8 cellular contexts compared by ENCODE assay signal in genomic region chr20:35091808-35092523, GRCh38.
DNase-seq lines count a peak whose midpoint lies in the region; ATAC-seq and TF ChIP-seq lines count a peak whose summit lies in the region.

No MANE protein-coding gene starts in this region.

- H3K4me1 ChIP-seq in RWPE2 (ENCODE audit: insufficient read depth, poor library complexity, severe bottlenecking) (peaks cover 35% of the 10 kb centered on the region), muscle layer of colon (ENCODE audit: insufficient read depth, low read length) (peaks cover 28% of the 10 kb centered on the region)

- H3K4me1 Mint-ChIP-seq in activated T-cell treated with anti-CD3 and anti-CD28 coated beads, Interleukin-2, amount 50 U/mL, for 24 hours (ENCODE audit: low read depth) = peaks cover 63% of the 10 kb centered on the region
- H3K4me1 Mint-ChIP-seq in effector memory CD8-positive, alpha-beta T cell (ENCODE audit: low read depth in 2 of 2) = peaks cover 32 to 44% of the 10 kb centered on the region in 2 donors

- H3K27ac Mint-ChIP-seq in activated T-cell treated with anti-CD3 and anti-CD28 coated beads, Interleukin-2, amount 50 U/mL, for 24 hours = peak overlapping the region; percentile 100
- peak overlapping the region; percentile 88 to 90 for H3K27ac Mint-ChIP-seq in effector memory CD8-positive, alpha-beta T cell

- no peak for TF ChIP-seq CTCF in RWPE2 (IDR thresholded peaks at IDR 0.05; ENCODE audit: poor library complexity, severe bottlenecking)

- H3K36me3 ChIP-seq in RWPE2 (ENCODE audit: low read depth) (peaks cover 20% of the 10 kb centered on the region), muscle layer of colon (ENCODE audit: insufficient read depth, low read length) (no peaks in the 10 kb centered on the region)

- peak overlapping the region; percentile 76 for H3K27ac ChIP-seq in RWPE2 (ENCODE audit: poor library complexity, severe bottlenecking)
- peak overlapping the region; percentile 94 for H3K27ac ChIP-seq in muscle layer of colon (ENCODE audit: low read depth, low read length)

- H3K4me3 Mint-ChIP-seq in activated T-cell treated with anti-CD3 and anti-CD28 coated beads, Interleukin-2, amount 50 U/mL, for 24 hours = peak overlapping the region; percentile 84
- H3K4me3 Mint-ChIP-seq in effector memory CD8-positive, alpha-beta T cell = peak overlapping the region; percentile 86 to 90

- no peaks in the 10 kb centered on the region for H3K27me3 Mint-ChIP-seq in activated T-cell treated with anti-CD3 and anti-CD28 coated beads, Interleukin-2, amount 50 U/mL, for 24 hours
- H3K27me3 Mint-ChIP-seq in effector memory CD8-positive, alpha-beta T cell = no peaks in the 10 kb centered on the region

- ATAC-seq in HG02885 (IDR thresholded peaks at IDR 0.05; ENCODE audit: poor library complexity, unreplicated experiment) = peak; percentile 28
- ATAC-seq in RWPE2 (ENCODE audit: low read depth) = peak; percentile 46
- peak; percentile 16 for ATAC-seq in effector memory CD8-positive, alpha-beta T cell (replicated peaks)

- H3K9ac ChIP-seq in muscle layer of colon (ENCODE audit: low read length) = peak overlapping the region; percentile 88

- peaks cover 31% of the 10 kb centered on the region for H3K36me3 Mint-ChIP-seq in activated T-cell treated with anti-CD3 and anti-CD28 coated beads, Interleukin-2, amount 50 U/mL, for 24 hours (ENCODE audit: low read depth)
- H3K36me3 Mint-ChIP-seq in effector memory CD8-positive, alpha-beta T cell (ENCODE audit: insufficient read depth) = peaks cover 30% of the 10 kb centered on the region

- DNase-seq in activated T-cell treated with anti-CD3 and anti-CD28 coated beads, Interleukin-2, amount 50 U/mL, for 24 hours = no peak
- DNase-seq in activated T-cell treated with anti-CD3 and anti-CD28 coated beads, Interleukin-2, amount 50 U/mL, for 48 hours = no peak
- DNase-seq in RWPE2 (ENCODE audit: low spot score) (no peak), ecto neural progenitor cell (ENCODE audit: low spot score) (no peak), T1000 (lab: John Stamatoyannopoulos, UW) (no peak)
- no peak for DNase-seq in effector memory CD8-positive, alpha-beta T cell

- H3K9me3 Mint-ChIP-seq in activated T-cell treated with anti-CD3 and anti-CD28 coated beads, Interleukin-2, amount 50 U/mL, for 24 hours = no peaks in the 10 kb centered on the region
- H3K9me3 Mint-ChIP-seq in effector memory CD8-positive, alpha-beta T cell = no peaks in the 10 kb centered on the region

- H3K27me3 ChIP-seq in RWPE2 (ENCODE audit: insufficient read depth, poor library complexity, severe bottlenecking) = no peaks in the 10 kb centered on the region
- no peaks in the 10 kb centered on the region for H3K27me3 ChIP-seq in muscle layer of colon (ENCODE audit: control insufficient read depth in 1 of 2, insufficient read depth in 2 of 2, low read length in 2 of 2)

- H3K4me3 ChIP-seq in RWPE2 (ENCODE audit: severe bottlenecking) = peak overlapping the region; percentile 79
- H3K4me3 ChIP-seq in muscle layer of colon (ENCODE audit: low read depth in 1 of 2, low read length in 2 of 2) = peak overlapping the region; percentile 63 to 71

- H3K9me3 ChIP-seq in RWPE2 (ENCODE audit: severe bottlenecking) (no peaks in the 10 kb centered on the region), muscle layer of colon (ENCODE audit: low read length) (no peaks in the 10 kb centered on the region)
